9 cellular contexts compared by ENCODE assay signal in genomic region chr9:7121055-7121454, GRCh38.
DNase-seq lines count a peak whose midpoint lies in the region; ATAC-seq and TF ChIP-seq lines count a peak whose summit lies in the region.
"Had no signal": no experiment of that assay in that cellular context is flagged by ENCODE, and none has a peak within 500 bp of the region (broad histone marks: within the 10 kb centered on the region; RNA-seq: fewer than 3 reads in every experiment).

No MANE protein-coding gene starts in this region.

- no peaks in the 10 kb centered on the region for H3K27me3 Mint-ChIP-seq in activated CD4-positive, alpha-beta T cell treated with anti-CD3 and anti-CD28 coated beads, Interleukin-2, amount 10 ng/mL, durations not matched to agents 7 days and 5 days

- H4K20me1 ChIP-seq in OCI-LY7 (ENCODE audit: insufficient read depth, low read length), result no peaks in the 10 kb centered on the region

- CTCF ChIA-PET in activated CD4-positive, alpha-beta T cell treated with anti-CD3 and anti-CD28 coated beads, Interleukin-2, amount 10 ng/mL, durations not matched to agents 7 days and 5 days (lab: Charles Lee), result no interaction called here
- CTCF ChIA-PET in OCI-LY7 (lab: Charles Lee; ENCODE audit: unreplicated experiment), result no interaction called here

- H3K27ac ChIP-seq in OCI-LY7 (ENCODE audit: low read depth, low read length, poor library complexity, severe bottlenecking), result no peak overlapping the region
- H3K27ac ChIP-seq: SJSA1 had no signal

- peaks cover 30% of the 10 kb centered on the region for H3K36me3 Mint-ChIP-seq in activated CD4-positive, alpha-beta T cell treated with anti-CD3 and anti-CD28 coated beads, Interleukin-2, amount 10 ng/mL, durations not matched to agents 7 days and 5 days (ENCODE audit: low read depth)
- H3K36me3 Mint-ChIP-seq in stimulated activated effector memory CD8-positive, alpha-beta T cell treated with anti-CD3 and anti-CD28 coated beads, Interleukin-12 subunit alpha, Interleukin-12 subunit beta, amount 100 ng/mL, for 72 hours, result peaks cover 11% of the 10 kb centered on the region

- no peaks in the 10 kb centered on the region for H3K9me3 ChIP-seq in OCI-LY7 (ENCODE audit: low read length)
- H3K9me3 ChIP-seq: SJSA1 had no signal

- POLR2A ChIA-PET in activated CD4-positive, alpha-beta T cell treated with anti-CD3 and anti-CD28 coated beads, Interleukin-2, amount 10 ng/mL, durations not matched to agents 7 days and 5 days (lab: Charles Lee), result no interaction called here
- POLR2A ChIA-PET in OCI-LY7 (lab: Charles Lee), result no interaction called here

- H3K79me2 ChIP-seq in OCI-LY7 (ENCODE audit: insufficient read depth, low read depth, low read length), result no peaks in the 10 kb centered on the region

- H3K4me1 Mint-ChIP-seq in activated CD4-positive, alpha-beta T cell treated with anti-CD3 and anti-CD28 coated beads, Interleukin-2, amount 10 ng/mL, durations not matched to agents 7 days and 5 days, result peaks cover 21% of the 10 kb centered on the region
- peaks cover 37% of the 10 kb centered on the region for H3K4me1 Mint-ChIP-seq in stimulated activated effector memory CD8-positive, alpha-beta T cell treated with anti-CD3 and anti-CD28 coated beads, Interleukin-12 subunit alpha, Interleukin-12 subunit beta, amount 100 ng/mL, for 72 hours

- no peak for TF ChIP-seq CTCF in OCI-LY7 (conservative IDR thresholded peaks at IDR 0.05; ENCODE audit: low read length)

- no peak overlapping the region for H3K4me3 Mint-ChIP-seq in activated CD4-positive, alpha-beta T cell treated with anti-CD3 and anti-CD28 coated beads, Interleukin-2, amount 10 ng/mL, durations not matched to agents 7 days and 5 days
- H3K4me3 Mint-ChIP-seq in stimulated activated effector memory CD8-positive, alpha-beta T cell treated with anti-CD3 and anti-CD28 coated beads, Interleukin-12 subunit alpha, Interleukin-12 subunit beta, amount 100 ng/mL, for 72 hours, result no peak overlapping the region

- H3K4me2 ChIP-seq in OCI-LY7 (ENCODE audit: low read length), result no peak overlapping the region

- intact Hi-C loops in OCI-LY7 (cut with micrococcal nuclease; ENCODE audit: unreplicated experiment), result no loop called here

- no peak for DNase-seq in activated CD4-positive, alpha-beta T cell treated with anti-CD3 and anti-CD28 coated beads, Interleukin-2, amount 10 ng/mL, durations not matched to agents 7 days and 5 days
- DNase-seq in activated CD4-positive, alpha-beta T cell treated with anti-CD3 and anti-CD28 coated beads for 1 hour, result no peak
- peak; percentile 8 for DNase-seq in SW480 (ENCODE audit: low spot score)
- DNase-seq in stimulated activated effector memory CD8-positive, alpha-beta T cell treated with anti-CD3 and anti-CD28 coated beads, Interleukin-12 subunit alpha, Interleukin-12 subunit beta, amount 100 ng/mL, for 72 hours (ENCODE audit: low spot score in 2 of 2), result no peak
- DNase-seq in OCI-LY7 (ENCODE audit: low spot score), result no peak
- DNase-seq in DMS79 (lab: John Stamatoyannopoulos, UW), result no peak
- DNase-seq in HuH-7.5 (ENCODE audit: low spot score), result no peak

- H3K9me2 ChIP-seq in OCI-LY7 (ENCODE audit: insufficient read depth, low read length), result no peaks in the 10 kb centered on the region

- no peaks in the 10 kb centered on the region; the same call in 1 of the 2 replicates for H3K36me3 ChIP-seq in OCI-LY7 (ENCODE audit: insufficient read depth, low read length)
- H3K36me3 ChIP-seq: SJSA1 had no signal

- no TSS peak for BruUV-seq in OCI-LY7 (replicated peaks; lab: Mats Ljungman, UMichigan)

- peaks cover 4% of the 10 kb centered on the region for H3K9me3 Mint-ChIP-seq in activated CD4-positive, alpha-beta T cell treated with anti-CD3 and anti-CD28 coated beads, Interleukin-2, amount 10 ng/mL, durations not matched to agents 7 days and 5 days
- H3K9me3 Mint-ChIP-seq in stimulated activated effector memory CD8-positive, alpha-beta T cell treated with anti-CD3 and anti-CD28 coated beads, Interleukin-12 subunit alpha, Interleukin-12 subunit beta, amount 100 ng/mL, for 72 hours, result no peaks in the 10 kb centered on the region

- H3K4me3 ChIP-seq in OCI-LY7 (ENCODE audit: low read depth, low read length, poor library complexity, severe bottlenecking), result no peak overlapping the region
- H3K4me3 ChIP-seq: SJSA1 had no signal

- ATAC-seq in HG02885 (IDR thresholded peaks at IDR 0.05; ENCODE audit: poor library complexity, unreplicated experiment), result peak; percentile 84
- peak; percentile 86 for ATAC-seq in stimulated activated effector memory CD8-positive, alpha-beta T cell treated with anti-CD3 and anti-CD28 coated beads, Interleukin-12 subunit alpha, Interleukin-12 subunit beta, amount 100 ng/mL, for 72 hours

- H3K27ac Mint-ChIP-seq in activated CD4-positive, alpha-beta T cell treated with anti-CD3 and anti-CD28 coated beads, Interleukin-2, amount 10 ng/mL, durations not matched to agents 7 days and 5 days, result peak overlapping the region; percentile 73
- peak overlapping the region; percentile 48 for H3K27ac Mint-ChIP-seq in stimulated activated effector memory CD8-positive, alpha-beta T cell treated with anti-CD3 and anti-CD28 coated beads, Interleukin-12 subunit alpha, Interleukin-12 subunit beta, amount 100 ng/mL, for 72 hours

- no peaks in the 10 kb centered on the region for H3K4me1 ChIP-seq in OCI-LY7 (ENCODE audit: insufficient read depth, low read length, poor library complexity, severe bottlenecking)
- H3K4me1 ChIP-seq: SJSA1 had no signal

- H2AFZ ChIP-seq in OCI-LY7 (ENCODE audit: low read length), result no peak overlapping the region
